ENCODE assay signal across 15 cellular contexts in genomic region chr6:169933251-169933821, GRCh38.
DNase-seq lines count a peak whose midpoint lies in the region; ATAC-seq and TF ChIP-seq lines count a peak whose summit lies in the region.
"Had no signal": no experiment of that assay in that cellular context is flagged by ENCODE, and none has a peak within 500 bp of the region (broad histone marks: within the 10 kb centered on the region; RNA-seq: fewer than 3 reads in every experiment).

No MANE protein-coding gene starts in this region.

- intact Hi-C loops in lower lobe of right lung (cut with DNase I) (no loop called here), Calu3 (cut with micrococcal nuclease; ENCODE audit: unreplicated experiment) (no loop called here), natural killer cell (cut with micrococcal nuclease) (no loop called here)

- H3K4me1 Mint-ChIP-seq in Calu3 (ENCODE audit: low read depth, unreplicated experiment), result no peaks in the 10 kb centered on the region
- no peaks in the 10 kb centered on the region for H3K4me1 Mint-ChIP-seq in natural killer cell
- H3K4me1 Mint-ChIP-seq: activated naive CD4-positive, alpha-beta T cell treated with anti-CD3 and anti-CD28 coated beads, Interleukin-2, amount 10 ng/mL, durations not matched to agents 7 days and 5 days had no signal

- peak overlapping the region; percentile 71 for H3K27ac ChIP-seq in C4-2B
- peak overlapping the region; percentile 68 for H3K27ac ChIP-seq in lower lobe of right lung
- H3K27ac ChIP-seq: epithelial cell of prostate, neutrophil had no signal

- DNase-seq in ELF-1 (ENCODE audit: low read depth, low spot score) (peak; percentile 44), SHP77 treated with DMSO at 0.1 percent for 48 hours (lab: John Stamatoyannopoulos, UW) (peak; percentile 57), lower lobe of right lung (no peak), Calu3 (no peak), HT-29 (ENCODE audit: low spot score) (no peak), natural killer cell (no peak), NCI-H187 (lab: John Stamatoyannopoulos, UW) (no peak)
- DNase-seq: activated naive CD4-positive, alpha-beta T cell treated with anti-CD3 and anti-CD28 coated beads, Interleukin-2, amount 10 ng/mL, durations not matched to agents 7 days and 5 days; mesenchymal stem cell; NCI-H2107; OCI-M1; right lobe of liver had no signal

- CTCF ChIA-PET in Calu3 (lab: Charles Lee), result no interaction called here

- H3K4me1 ChIP-seq in lower lobe of right lung, result peaks cover 7% of the 10 kb centered on the region

- no TSS peak for BruUV-seq in Calu3 (replicated peaks; lab: Mats Ljungman, UMichigan)

- H3K4me3 Mint-ChIP-seq in Calu3 (ENCODE audit: low read depth, unreplicated experiment) (no peak overlapping the region), natural killer cell (no peak overlapping the region)
- H3K4me3 Mint-ChIP-seq: activated naive CD4-positive, alpha-beta T cell treated with anti-CD3 and anti-CD28 coated beads, Interleukin-2, amount 10 ng/mL, durations not matched to agents 7 days and 5 days had no signal

- H3K9me3 Mint-ChIP-seq in Calu3 (ENCODE audit: low read depth, unreplicated experiment) (peaks cover 5% of the 10 kb centered on the region), natural killer cell (peaks cover 0 to 11% of the 10 kb centered on the region in 2 donors)
- H3K9me3 Mint-ChIP-seq: activated naive CD4-positive, alpha-beta T cell treated with anti-CD3 and anti-CD28 coated beads, Interleukin-2, amount 10 ng/mL, durations not matched to agents 7 days and 5 days had no signal

- no peak overlapping the region for H3K4me3 ChIP-seq in lower lobe of right lung
- H3K4me3 ChIP-seq: right lobe of liver had no signal

- no peak for TF ChIP-seq CTCF in C4-2B (conservative IDR thresholded peaks at IDR 0.05)
- TF ChIP-seq CTCF in lower lobe of right lung (IDR thresholded peaks at IDR 0.05), result no peak
- TF ChIP-seq CTCF in Calu3 (IDR thresholded peaks at IDR 0.05; ENCODE audit: unreplicated experiment), result no peak
- TF ChIP-seq CTCF in natural killer cell (IDR thresholded peaks at IDR 0.05), result no peak

- H3K36me3 Mint-ChIP-seq in Calu3 (ENCODE audit: insufficient read depth, unreplicated experiment) (no peaks in the 10 kb centered on the region), natural killer cell (no peaks in the 10 kb centered on the region)
- H3K36me3 Mint-ChIP-seq: activated naive CD4-positive, alpha-beta T cell treated with anti-CD3 and anti-CD28 coated beads, Interleukin-2, amount 10 ng/mL, durations not matched to agents 7 days and 5 days had no signal

- H3K27ac Mint-ChIP-seq in Calu3 (ENCODE audit: unreplicated experiment) (no peak overlapping the region), natural killer cell (no peak overlapping the region)
- H3K27ac Mint-ChIP-seq: activated naive CD4-positive, alpha-beta T cell treated with anti-CD3 and anti-CD28 coated beads, Interleukin-2, amount 10 ng/mL, durations not matched to agents 7 days and 5 days had no signal

- no peaks in the 10 kb centered on the region for H3K9me3 ChIP-seq in lower lobe of right lung
- H3K9me3 ChIP-seq: neutrophil, right lobe of liver had no signal

- ATAC-seq in lower lobe of right lung, result no peak
- no peak for ATAC-seq in natural killer cell

- peaks cover 43% of the 10 kb centered on the region for H3K27me3 Mint-ChIP-seq in Calu3 (ENCODE audit: unreplicated experiment)
- H3K27me3 Mint-ChIP-seq in natural killer cell (ENCODE audit: low read depth in 2 of 2), result peaks cover 16 to 19% of the 10 kb centered on the region in 2 donors

- H3K36me3 ChIP-seq in lower lobe of right lung, result no peaks in the 10 kb centered on the region
- H3K36me3 ChIP-seq: neutrophil, right lobe of liver had no signal

- H3K27me3 ChIP-seq in lower lobe of right lung (ENCODE audit: low read depth), result peaks cover 7% of the 10 kb centered on the region
- H3K27me3 ChIP-seq: neutrophil, right lobe of liver had no signal

Comparison
In these comparisons a context has a peak if more than half of its experiments do, and no peak if none do; other contexts are left out.
1. DNase-seq: peak in ELF-1 (single experiment) and SHP77 treated with DMSO at 0.1 percent for 48 hours (single experiment); none in lower lobe of right lung (single experiment), Calu3 (single experiment), HT-29 (single experiment), natural killer cell (single experiment) and NCI-H187 (0 of 2).